Comparison of ENCODE assay signal across 31 cellular contexts in genomic region chr3:170502297-170502696, GRCh38.
DNase-seq lines count a peak whose midpoint lies in the region; ATAC-seq and TF ChIP-seq lines count a peak whose summit lies in the region.
"Had no signal": no experiment of that assay in that cellular context is flagged by ENCODE, and none has a peak within 500 bp of the region (broad histone marks: within the 10 kb centered on the region; RNA-seq: fewer than 3 reads in every experiment).

No MANE protein-coding gene starts in this region.

- CTCF ChIA-PET in CD8-positive, alpha-beta T cell (lab: Charles Lee) = no interaction called here
- CTCF ChIA-PET in GM10248 (lab: Yijun Ruan, JAX) = interaction anchor here (1.4 to 1.7 kb wide), 2 partner anchors 8 to 100 kb away, joined by 3 to 5 read pairs; no protein-coding TSS in a partner anchor

- H3K4me3 Mint-ChIP-seq in CD8-positive, alpha-beta T cell = no peak overlapping the region
- H3K4me3 Mint-ChIP-seq: activated CD4-positive, alpha-beta T cell treated with anti-CD3 and anti-CD28 coated beads, Interleukin-2, amount 10 ng/mL, durations not matched to agents 24 days and 14 days; activated T-cell treated with anti-CD3 and anti-CD28 coated beads, Interleukin-2, amount 50 U/mL, for 4 hours; CD8-positive, alpha-beta memory T cell; dendritic cell treated with granulocyte-macrophage colony-stimulating factor and Interleukin-4, amounts not matched to agents 40 ng/mL and 50 ng/mL, for 4 days; immature natural killer cell; nephron progenitor cell; stimulated activated naive CD8-positive, alpha-beta T cell treated with anti-CD3 and anti-CD28 coated beads, Interleukin-15, Interleukin-2, amounts not matched to agents 100 ng/mL and 50 ng/mL, for 24 hours had no signal

- TF ChIP-seq POLR2A in sigmoid colon (IDR thresholded peaks at IDR 0.05) = no peak

- intact Hi-C loops in sigmoid colon (cut with DNase I) = no loop called here
- intact Hi-C loops in CD8-positive, alpha-beta T cell (cut with DNase I, micrococcal nuclease) = no loop called here

- H3K9me3 ChIP-seq in sigmoid colon = no peaks in the 10 kb centered on the region
- no peaks in the 10 kb centered on the region for H3K9me3 ChIP-seq in CD8-positive, alpha-beta T cell (ENCODE audit: low read length)
- H3K9me3 ChIP-seq: left lung, pancreas, right lobe of liver, transverse colon had no signal

- no peak overlapping the region for H3K27ac Mint-ChIP-seq in CD8-positive, alpha-beta T cell
- H3K27ac Mint-ChIP-seq: activated CD4-positive, alpha-beta T cell treated with anti-CD3 and anti-CD28 coated beads, Interleukin-2, amount 10 ng/mL, durations not matched to agents 24 days and 14 days; dendritic cell treated with granulocyte-macrophage colony-stimulating factor and Interleukin-4, amounts not matched to agents 40 ng/mL and 50 ng/mL, for 4 days; immature natural killer cell; stimulated activated naive CD8-positive, alpha-beta T cell treated with anti-CD3 and anti-CD28 coated beads, Interleukin-15, Interleukin-2, amounts not matched to agents 100 ng/mL and 50 ng/mL, for 24 hours had no signal

- no peak for TF ChIP-seq EP300 in sigmoid colon (IDR thresholded peaks at IDR 0.05)

- H3K4me3 ChIP-seq in fibroblast of pulmonary artery (replicated peaks; ENCODE audit: low read depth, low read length) (no peak overlapping the region), sigmoid colon (no peak overlapping the region)
- no peak overlapping the region for H3K4me3 ChIP-seq in CD8-positive, alpha-beta T cell (ENCODE audit: low read depth, low read length)
- H3K4me3 ChIP-seq: cardiac muscle cell, left lung, pancreas, right lobe of liver, transverse colon had no signal

- no peaks in the 10 kb centered on the region for H3K4me1 ChIP-seq in sigmoid colon
- H3K4me1 ChIP-seq in CD8-positive, alpha-beta T cell (ENCODE audit: insufficient read depth, low read length) = no peaks in the 10 kb centered on the region
- H3K4me1 ChIP-seq: left lung, transverse colon had no signal

- no peaks in the 10 kb centered on the region for H3K9me3 Mint-ChIP-seq in CD8-positive, alpha-beta T cell
- H3K9me3 Mint-ChIP-seq: activated CD4-positive, alpha-beta T cell treated with anti-CD3 and anti-CD28 coated beads, Interleukin-2, amount 10 ng/mL, durations not matched to agents 24 days and 14 days; activated T-cell treated with anti-CD3 and anti-CD28 coated beads, Interleukin-2, amount 50 U/mL, for 4 hours; CD8-positive, alpha-beta memory T cell; dendritic cell treated with granulocyte-macrophage colony-stimulating factor and Interleukin-4, amounts not matched to agents 40 ng/mL and 50 ng/mL, for 4 days; immature natural killer cell; nephron progenitor cell; stimulated activated naive CD8-positive, alpha-beta T cell treated with anti-CD3 and anti-CD28 coated beads, Interleukin-15, Interleukin-2, amounts not matched to agents 100 ng/mL and 50 ng/mL, for 24 hours had no signal

- ATAC-seq in CD8-positive, alpha-beta T cell = no peak
- no peak for ATAC-seq in GM19455 (IDR thresholded peaks at IDR 0.05; ENCODE audit: unreplicated experiment)
- ATAC-seq: activated T-cell treated with anti-CD3 and anti-CD28 coated beads, Interleukin-2, amount 50 U/mL, for 4 hours; HCT116; left lung; pancreas; right lobe of liver had no signal

- no peaks in the 10 kb centered on the region for H3K36me3 Mint-ChIP-seq in CD8-positive, alpha-beta T cell
- H3K36me3 Mint-ChIP-seq: CD8-positive, alpha-beta memory T cell; immature natural killer cell had no signal

- H3K4me1 Mint-ChIP-seq in CD8-positive, alpha-beta T cell (ENCODE audit: low read depth) = no peaks in the 10 kb centered on the region
- H3K4me1 Mint-ChIP-seq: activated CD4-positive, alpha-beta T cell treated with anti-CD3 and anti-CD28 coated beads, Interleukin-2, amount 10 ng/mL, durations not matched to agents 24 days and 14 days; CD8-positive, alpha-beta memory T cell; immature natural killer cell had no signal

- H3K27me3 Mint-ChIP-seq in CD8-positive, alpha-beta T cell (ENCODE audit: low read depth) = peaks cover 5% of the 10 kb centered on the region

- TF ChIP-seq CTCF in fibroblast of pulmonary artery (IDR thresholded peaks at IDR 0.05; ENCODE audit: low read length, missing control alignments) (no peak), sigmoid colon (IDR thresholded peaks at IDR 0.05) (no peak), GM10248 (IDR thresholded peaks at IDR 0.05; ENCODE audit: control extremely low read depth, extremely low read depth, low read depth, missing control alignments) (no peak)
- TF ChIP-seq CTCF in CD8-positive, alpha-beta T cell (IDR thresholded peaks at IDR 0.05) = no peak

- H3K36me3 ChIP-seq in sigmoid colon = no peaks in the 10 kb centered on the region
- no peaks in the 10 kb centered on the region for H3K36me3 ChIP-seq in CD8-positive, alpha-beta T cell (ENCODE audit: insufficient read depth, low read length)
- H3K36me3 ChIP-seq: cardiac muscle cell, left lung, pancreas, right lobe of liver, transverse colon, WERI-Rb-1 had no signal

- 2 to 31% methylated on average over 1 of the region's 1 CpG for WGBS in sigmoid colon, 2 donors

- POLR2A ChIA-PET in CD8-positive, alpha-beta T cell (lab: Charles Lee) = no interaction called here
- POLR2A ChIA-PET in GM10248 (lab: Yijun Ruan, JAX) = no interaction called here

- DNase-seq in EL (peak; percentile 11), fibroblast of pulmonary artery (ENCODE audit: low read depth) (peak; percentile 37), sigmoid colon (peak; percentile 74), DMS 273 (lab: John Stamatoyannopoulos, UW; ENCODE audit: unreplicated experiment) (no peak), GM10248 (ENCODE audit: extremely low spot score) (no peak)
- no peak for DNase-seq in CD8-positive, alpha-beta T cell
- DNase-seq: activated CD4-positive, alpha-beta T cell treated with anti-CD3 and anti-CD28 coated beads, Interleukin-2, amount 10 ng/mL, durations not matched to agents 24 days and 14 days; activated naive CD4-positive, alpha-beta T cell treated with Interleukin-2 at 50 U/mL for 16 hours; activated T-cell treated with anti-CD3 and anti-CD28 coated beads, Interleukin-2, amount 50 U/mL, for 4 hours; AML-193; CD8-positive, alpha-beta memory T cell; DMS53; foreskin melanocyte; hippocampal formation; immature natural killer cell; left lung; NCI-H1048; NCI-H1694 treated with DMSO at 0.1 percent for 48 hours; nephron progenitor cell; pancreas; right lobe of liver; stimulated activated CD4-positive, alpha-beta T cell treated with anti-CD3 and anti-CD28 coated beads, Interleukin-15, amount 100 ng/mL, for 24 hours; transverse colon; WERI-Rb-1 had no signal

- no peaks in the 10 kb centered on the region for H3K27me3 ChIP-seq in sigmoid colon
- H3K27me3 ChIP-seq in CD8-positive, alpha-beta T cell (ENCODE audit: insufficient read depth, low read length) = no peaks in the 10 kb centered on the region
- H3K27me3 ChIP-seq: cardiac muscle cell, left lung, pancreas, right lobe of liver, transverse colon had no signal

- H3K27ac ChIP-seq in angular gyrus (ENCODE audit: low read depth, low read length) (peak overlapping the region; percentile 65), sigmoid colon (no peak overlapping the region)
- H3K27ac ChIP-seq in CD8-positive, alpha-beta T cell (ENCODE audit: low read depth, low read length) = no peak overlapping the region
- H3K27ac ChIP-seq: cardiac muscle cell, HL-60, left lung, pancreas, right lobe of liver, transverse colon, WERI-Rb-1 had no signal

Comparison
In these comparisons a context has a peak if more than half of its experiments do, and no peak if none do; other contexts are left out.
1. DNase-seq: peak in EL (single experiment), fibroblast of pulmonary artery (single experiment) and sigmoid colon (single experiment); none in CD8-positive, alpha-beta T cell (0 of 7), DMS 273 (single experiment) and GM10248 (single experiment).